ENCODE assay signal across 8 cellular contexts in the genomic region with DNA sequence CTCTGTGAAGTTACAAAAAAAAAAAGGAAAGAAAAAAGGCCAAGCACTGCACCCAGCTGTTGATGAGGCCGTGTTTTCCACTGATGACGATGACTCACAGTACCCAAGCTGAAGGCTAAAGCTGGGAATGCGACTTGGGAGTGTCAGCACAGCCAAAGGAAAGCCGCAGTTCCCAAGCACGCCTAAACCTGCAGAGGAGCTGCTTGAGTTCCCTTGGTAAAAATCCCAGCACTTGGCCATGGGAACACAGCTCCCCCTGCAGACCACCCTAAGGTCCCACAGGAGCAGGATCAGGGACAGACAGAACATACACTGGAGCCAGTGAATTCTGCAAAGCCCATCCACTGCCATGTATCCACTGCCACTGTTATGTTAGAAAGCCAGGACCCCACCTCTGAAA. TPM values are rescaled to one million over a fixed set of nuclear protein-coding genes. Genes with fewer than 3 reads are reported as not detected.
DNase-seq lines count a peak whose midpoint lies in the region; ATAC-seq, FAIRE-seq and TF ChIP-seq lines count a peak whose summit lies in the region.

No MANE protein-coding gene starts in this region.

- peaks cover 61% of the 10 kb centered on the region for H3K36me3 Mint-ChIP-seq in brain

- H3K9me3 Mint-ChIP-seq in brain, result peaks cover 3 to 17% (median 10%) of the 10 kb centered on the region in 5 experiments

- no peak overlapping the region for H3K4me2 ChIP-seq in keratinocyte (ENCODE audit: control insufficient read depth, extremely low read depth, insufficient read depth, low read depth, low read length)

- H4K20me1 ChIP-seq in keratinocyte (ENCODE audit: control insufficient read depth, extremely low read depth, insufficient read depth, low read length), result peaks cover 8% of the 10 kb centered on the region

- peak overlapping the region in 2 of 5 experiments; percentile 25 to 58 for H3K27ac Mint-ChIP-seq in brain

- no peak overlapping the region for H3K4me3 Mint-ChIP-seq in brain

- no peak overlapping the region for H3K9ac ChIP-seq in keratinocyte (ENCODE audit: control insufficient read depth, extremely low read depth, insufficient read depth, low read length)

- no peak for TF ChIP-seq EP300 in upper lobe of left lung (IDR thresholded peaks at IDR 0.05)

- no peaks in the 10 kb centered on the region for H3K79me2 ChIP-seq in keratinocyte (ENCODE audit: control insufficient read depth, insufficient read depth, low read length)

- H2AFZ ChIP-seq in keratinocyte (ENCODE audit: control insufficient read depth, low read length), result no peak overlapping the region

- no peaks in the 10 kb centered on the region for H3K9me1 ChIP-seq in keratinocyte (ENCODE audit: control insufficient read depth, extremely low read depth, insufficient read depth, low read length)

- H3K9me3 ChIP-seq in keratinocyte (ENCODE audit: control insufficient read depth, low read depth, low read length) (no peaks in the 10 kb centered on the region), upper lobe of left lung (no peaks in the 10 kb centered on the region)
- H3K9me3 ChIP-seq in effector memory CD4-positive, alpha-beta T cell (ENCODE audit: control insufficient read depth, low read length), result no peaks in the 10 kb centered on the region

- WGBS in upper lobe of left lung, 2 donors, result 57 to 65% methylated on average over 4 to 5 of the region's 5 CpGs

- H3K4me3 ChIP-seq in keratinocyte (ENCODE audit: control insufficient read depth in 2 of 3, extremely low read depth in 1 of 3, insufficient read depth in 2 of 3, low read depth in 1 of 3, low read length in 3 of 3) (no peak overlapping the region), upper lobe of left lung (no peak overlapping the region)
- H3K4me3 ChIP-seq in effector memory CD4-positive, alpha-beta T cell (ENCODE audit: insufficient read depth, low read depth, low read length, poor library complexity, severe bottlenecking), result no peak overlapping the region

- FAIRE-seq in keratinocyte (lab: Jason Lieb, UNC), result peak; percentile 95

- H3K27ac ChIP-seq in keratinocyte (ENCODE audit: control insufficient read depth, insufficient read depth, low read length) (no peak overlapping the region), upper lobe of left lung (no peak overlapping the region)
- no peak overlapping the region for H3K27ac ChIP-seq in effector memory CD4-positive, alpha-beta T cell (ENCODE audit: insufficient read depth, low read length, poor library complexity, severe bottlenecking)

- peaks cover 6% of the 10 kb centered on the region for H3K4me1 Mint-ChIP-seq in brain

- TF ChIP-seq POLR2A in upper lobe of left lung (IDR thresholded peaks at IDR 0.05), result no peak

- H3K27me3 ChIP-seq in keratinocyte (ENCODE audit: control insufficient read depth, extremely low read depth, insufficient read depth, low read length) (no peaks in the 10 kb centered on the region), upper lobe of left lung (no peaks in the 10 kb centered on the region)
- H3K27me3 ChIP-seq in effector memory CD4-positive, alpha-beta T cell (replicated peaks; ENCODE audit: control insufficient read depth, insufficient read depth, low read length, poor library complexity, severe bottlenecking), result no peaks in the 10 kb centered on the region

- in situ Hi-C loops in GM13976 (cut with MboI; ENCODE audit: low sequenced_read_pairs, unreplicated experiment), result loop anchor here (10.0 kb wide), 1 partner anchor 218 kb away; no protein-coding TSS in a partner anchor

- H3K36me3 ChIP-seq in keratinocyte (ENCODE audit: control insufficient read depth in 2 of 2, extremely low read depth in 1 of 2, insufficient read depth in 2 of 2, low read length in 2 of 2) (no peaks in the 10 kb centered on the region), upper lobe of left lung (peaks cover 0 to 14% (median 8%) of the 10 kb centered on the region in 4 donors)
- peaks cover 5% of the 10 kb centered on the region for H3K36me3 ChIP-seq in effector memory CD4-positive, alpha-beta T cell (ENCODE audit: control insufficient read depth, insufficient read depth, low read length)

- TF ChIP-seq CTCF in brain (conservative IDR thresholded peaks at IDR 0.05) (peak; percentile 73 to 81), keratinocyte (optimal IDR thresholded peaks at IDR 0.05 in 1 of 3, IDR thresholded peaks at IDR 0.05 in 1 of 3, conservative IDR thresholded peaks at IDR 0.05 in 1 of 3; ENCODE audit: extremely low read depth in 1 of 3, insufficient read depth in 2 of 3, low read length in 3 of 3) (peak; percentile 84 to 97 (median 86)), upper lobe of left lung (IDR thresholded peaks at IDR 0.05) (peak in 4 of 6 experiments; percentile 18 to 44 (median 25)), GM13976 (IDR thresholded peaks at IDR 0.05; ENCODE audit: borderline replicate concordance, control extremely low read depth, extremely low read depth, insufficient read depth, missing control alignments) (no peak)

- no peaks in the 10 kb centered on the region for H3K27me3 Mint-ChIP-seq in brain

- peak; percentile 83 for DNase-seq in EL
- peak; percentile 21 for DNase-seq in NAMALWA (ENCODE audit: low spot score)
- peak; percentile 97 for DNase-seq in keratinocyte (ENCODE audit: low read depth, low spot score)
- DNase-seq in upper lobe of left lung, result peak in 1 of 2 donors; percentile 21
- DNase-seq in effector memory CD4-positive, alpha-beta T cell, result no peak
- DNase-seq in GM13976 (ENCODE audit: low spot score), result no peak

- H3K4me1 ChIP-seq in keratinocyte (ENCODE audit: control insufficient read depth, extremely low read depth, insufficient read depth, low read length) (peaks cover 10% of the 10 kb centered on the region), upper lobe of left lung (no peaks in the 10 kb centered on the region)
- H3K4me1 ChIP-seq in effector memory CD4-positive, alpha-beta T cell (ENCODE audit: control insufficient read depth, insufficient read depth, low read length, poor library complexity, severe bottlenecking), result no peaks in the 10 kb centered on the region

- ATAC-seq in upper lobe of left lung (ENCODE audit: low FRiP score in 2 of 2) (peak in 1 of 2 donors; percentile 88), GM18870 (IDR thresholded peaks at IDR 0.05; ENCODE audit: unreplicated experiment) (no peak)

- dilution Hi-C loops in keratinocyte (cut with MboI; ENCODE audit: extremely low pct_ligation_motif_present, low sequenced_read_pairs), result no loop called here

RNA-seq across cellular contexts. Expression of a gene that starts 39.9 kb away (rescaled TPM):
- polyA plus RNA-seq in brain (ENCODE audit: insufficient read depth, low read depth, low replicate concordance) (92.1 TPM), keratinocyte (11.8 to 20.6 TPM (median 15.6 TPM) in 3 replicates)
- 21.0 TPM for polyA plus RNA-seq in keratinocyte (2011; ENCODE audit: low read depth)
- polyA plus RNA-seq in keratinocyte (2011; cell fraction: cytosol; rRNA removed), result 16.8 and 19.6 TPM in 2 replicates
- polyA plus RNA-seq in keratinocyte (2011; cell fraction: nucleus; rRNA removed), result 10.1 and 14.0 TPM in 2 replicates
- 20.6 and 23.0 TPM in 2 replicates for polyA plus RNA-seq in keratinocyte (2012; ENCODE audit: low replicate concordance)
- 12.9 to 24.8 TPM (median 18.8 TPM) in 3 replicates for polyA minus RNA-seq in keratinocyte
- polyA minus RNA-seq in keratinocyte (2011; cell fraction: cytosol; rRNA and poly(A)+ RNA removed), result 19.4 TPM
- 4.4 and 13.4 TPM in 2 replicates for polyA minus RNA-seq in keratinocyte (2011; cell fraction: nucleus; rRNA and poly(A)+ RNA removed)
- total RNA-seq in upper lobe of left lung, result 10 to 100 TPM; 21.7 to 40.5 (median 34.8) TPM

Comparison
In these comparisons a context has a peak if more than half of its experiments do, and no peak if none do; other contexts are left out.
1. DNase-seq: peak in EL (single experiment), NAMALWA (single experiment) and keratinocyte (single experiment); none in effector memory CD4-positive, alpha-beta T cell (0 of 3) and GM13976 (single experiment).